Comparison of ENCODE assay signal across 21 cellular contexts in genomic region chr17:17504341-17505140, GRCh38.
"Had no signal": no experiment of that assay in that cellular context is flagged by ENCODE, and none has a peak within 500 bp of the region (broad histone marks: within the 10 kb centered on the region; RNA-seq: fewer than 3 reads in every experiment).

No MANE protein-coding gene starts in this region.

- H3K4me1 ChIP-seq: left lung had no signal

- H3K9me3 ChIP-seq: body of pancreas, left lung, ovary, suprapubic skin had no signal

- H3K27ac ChIP-seq: body of pancreas, epithelial cell of prostate, left lung, ovary, suprapubic skin had no signal

- H3K4me3 ChIP-seq: body of pancreas, left lung, ovary, suprapubic skin had no signal

- H3K27me3 ChIP-seq: body of pancreas, left lung, ovary, suprapubic skin had no signal

- DNase-seq: activated B cell treated with CpG ODN at 0.5 μM for 24 hours; activated CD4-positive, alpha-beta T cell treated with anti-CD3 and anti-CD28 coated beads, Interleukin-2, amount 10 ng/mL, durations not matched to agents 24 days and 14 days; activated CD8-positive, alpha-beta T cell treated with anti-CD3 and anti-CD28 coated beads for 36 hours; activated naive CD4-positive, alpha-beta T cell; activated naive CD8-positive, alpha-beta T cell treated with anti-CD3 and anti-CD28 coated beads for 36 hours; activated T-cell treated with anti-CD3 and anti-CD28 coated beads, Interleukin-2, amount 50 U/mL, for 1 hour; body of pancreas; central memory CD4-positive, alpha-beta T cell; endodermal cell; foreskin fibroblast; islet precursor cell; stimulated activated CD8-positive, alpha-beta memory T cell treated with anti-CD3 and anti-CD28 coated beads, Interleukin-4, amount 100 ng/mL, for 48 hours; stimulated activated naive CD4-positive, alpha-beta T cell treated with Interleukin-2 at 50 U/mL for 16 hours; T-cell; trophoblast cell had no signal

- H3K36me3 ChIP-seq: left lung, ovary had no signal

- ATAC-seq: activated CD8-positive, alpha-beta T cell treated with anti-CD3 and anti-CD28 coated beads for 36 hours; activated T-helper 17 cell treated with anti-CD3 and anti-CD28 coated beads, Interleukin-2, amount 50 U/mL, for 72 hours; body of pancreas; left lung; SK-N-SH treated with all-trans-retinoic acid at 6 μM for 48 hours; T-cell had no signal
